ENCODE assay signal across 22 cellular contexts in genomic region chr3:123740391-123740822, GRCh38.
DNase-seq lines count a peak whose midpoint lies in the region; ATAC-seq, FAIRE-seq and TF ChIP-seq lines count a peak whose summit lies in the region.
"Had no signal": no experiment of that assay in that cellular context is flagged by ENCODE, and none has a peak within 500 bp of the region (broad histone marks: within the 10 kb centered on the region; RNA-seq: fewer than 3 reads in every experiment).

No MANE protein-coding gene starts in this region.

- CTCF ChIA-PET in IMR-90 (lab: Yijun Ruan, JAX), result interaction anchor here (0.7 to 1.0 kb wide), 2 partner anchors 17 kb away, joined by 3 to 4 read pairs; no protein-coding TSS in a partner anchor

- H3K4ac ChIP-seq in IMR-90 (ENCODE audit: low read depth, low read length), result peak overlapping the region; percentile 97

- no peak overlapping the region for H3K4me3 ChIP-seq in IMR-90 (ENCODE audit: insufficient read depth, low read depth, low read length)
- no peak overlapping the region for H3K4me3 ChIP-seq in astrocyte (ENCODE audit: insufficient read depth, low read depth, low read length)
- peak overlapping the region in 2 of 3 experiments; percentile 21 to 26 for H3K4me3 ChIP-seq in keratinocyte (ENCODE audit: control insufficient read depth in 2 of 3, extremely low read depth in 1 of 3, insufficient read depth in 2 of 3, low read depth in 1 of 3, low read length in 3 of 3)
- H3K4me3 ChIP-seq: breast epithelium, psoas muscle, tibial nerve had no signal

- H3K27ac ChIP-seq in IMR-90 (ENCODE audit: insufficient read depth, low read length) (peak overlapping the region; percentile 95), astrocyte (ENCODE audit: low read depth, low read length) (peak overlapping the region; percentile 84), keratinocyte (ENCODE audit: control insufficient read depth, insufficient read depth, low read length) (peak overlapping the region; percentile 88)
- H3K27ac ChIP-seq: breast epithelium, psoas muscle, tibial nerve had no signal

- peak overlapping the region; percentile 100 for H4K91ac ChIP-seq in IMR-90 (ENCODE audit: insufficient read depth, low read depth, low read length)

- no peak for TF ChIP-seq CTCF in IMR-90 (conservative IDR thresholded peaks at IDR 0.05; ENCODE audit: low read depth, low read length)
- TF ChIP-seq CTCF in astrocyte (IDR thresholded peaks at IDR 0.05; ENCODE audit: insufficient read depth, low read depth, low read length), result no peak
- no peak for TF ChIP-seq CTCF in keratinocyte (optimal IDR thresholded peaks at IDR 0.05 in 1 of 3, IDR thresholded peaks at IDR 0.05 in 1 of 3, conservative IDR thresholded peaks at IDR 0.05 in 1 of 3; ENCODE audit: extremely low read depth in 1 of 3, insufficient read depth in 2 of 3, low read length in 3 of 3)

- POLR2A ChIA-PET in IMR-90 (lab: Charles Lee; ENCODE audit: unreplicated experiment), result interaction anchor here (1.3 to 1.9 kb wide), 2 partner anchors 9 to 143 kb away, joined by 6 to 9 read pairs; partner anchors contain the start of gene MYLK

- H3K4me3 Mint-ChIP-seq in astrocyte (ENCODE audit: unreplicated experiment), result no peak overlapping the region
- no peak overlapping the region for H3K4me3 Mint-ChIP-seq in stimulated activated memory B cell treated with anti-CD40 and anti-IgM and Interleukin-4, amounts not matched to agents 10 μg/mL and 1 μg/mL and 100 μg/mL, for 72 hours
- H3K4me3 Mint-ChIP-seq: activated B cell treated with CpG ODN at 0.5 μM for 24 hours; natural killer cell; stimulated activated naive B cell treated with anti-CD40 and anti-IgM and Interleukin-4, amounts not matched to agents 10 μg/mL and 1 μg/mL and 100 μg/mL, for 72 hours; T-helper 1 cell treated with Interleukin-12 subunit alpha and Interleukin-12 subunit beta and Interleukin-4 antibody, amounts not matched to agents 30 μg/mL and 1 μg/mL, for 36 hours had no signal

- TF ChIP-seq POLR2A in IMR-90 (IDR thresholded peaks at IDR 0.05; ENCODE audit: low read depth, low read length), result no peak

- dilution Hi-C loops in IMR-90 (cut with HindIII; ENCODE audit: low sequenced_read_pairs, unreplicated experiment) (no loop called here), keratinocyte (cut with MboI; ENCODE audit: extremely low pct_ligation_motif_present, low sequenced_read_pairs) (no loop called here)

- H4K8ac ChIP-seq in IMR-90 (ENCODE audit: low read depth in 2 of 2, low read length in 2 of 2), result peak overlapping the region; percentile 93 to 98

- H3K9ac ChIP-seq in IMR-90 (ENCODE audit: low read depth, low read length), result peak overlapping the region; percentile 49
- peak overlapping the region; percentile 59 for H3K9ac ChIP-seq in astrocyte (ENCODE audit: low read length)
- H3K9ac ChIP-seq in keratinocyte (ENCODE audit: control insufficient read depth, extremely low read depth, insufficient read depth, low read length), result peak overlapping the region; percentile 36

- H4K20me1 ChIP-seq in IMR-90 (ENCODE audit: insufficient read depth, low read length) (no peaks in the 10 kb centered on the region), astrocyte (ENCODE audit: insufficient read depth, low read length) (no peaks in the 10 kb centered on the region), keratinocyte (ENCODE audit: control insufficient read depth, extremely low read depth, insufficient read depth, low read length) (no peaks in the 10 kb centered on the region)

- no peak for TF ChIP-seq RAD21 in IMR-90 (IDR thresholded peaks at IDR 0.05; ENCODE audit: low read length)

- H3K79me1 ChIP-seq in IMR-90 (ENCODE audit: low read depth in 1 of 2, low read length in 2 of 2), result peaks cover 10 to 59% of the 10 kb centered on the region in 2 experiments

- peak overlapping the region; percentile 59 for H3K27ac Mint-ChIP-seq in astrocyte (ENCODE audit: unreplicated experiment)
- no peak overlapping the region for H3K27ac Mint-ChIP-seq in stimulated activated memory B cell treated with anti-CD40 and anti-IgM and Interleukin-4, amounts not matched to agents 10 μg/mL and 1 μg/mL and 100 μg/mL, for 72 hours
- H3K27ac Mint-ChIP-seq: activated B cell treated with CpG ODN at 0.5 μM for 24 hours; natural killer cell; stimulated activated naive B cell treated with anti-CD40 and anti-IgM and Interleukin-4, amounts not matched to agents 10 μg/mL and 1 μg/mL and 100 μg/mL, for 72 hours; T-helper 1 cell treated with Interleukin-12 subunit alpha and Interleukin-12 subunit beta and Interleukin-4 antibody, amounts not matched to agents 30 μg/mL and 1 μg/mL, for 36 hours had no signal

- peak overlapping the region; percentile 99 for H2BK120ac ChIP-seq in IMR-90 (ENCODE audit: low read depth, low read length)

- H2BK15ac ChIP-seq in IMR-90 (ENCODE audit: low read depth, low read length), result peak overlapping the region; percentile 66; the same call in 2 of the 3 replicates

- 88% methylated on average over 4 of the region's 6 CpGs; no CpG with 5 or more reads in 1 of the 2 experiments for WGBS in IMR-90 (ENCODE audit: extremely low coverage in 2 of 2, insufficient read length in 1 of 2), 2 experiments

- H3K9me1 ChIP-seq in IMR-90 (ENCODE audit: insufficient read depth, low read length) (peaks cover 29% of the 10 kb centered on the region), keratinocyte (ENCODE audit: control insufficient read depth, extremely low read depth, insufficient read depth, low read length) (no peaks in the 10 kb centered on the region)

- H3K9me3 Mint-ChIP-seq in astrocyte (ENCODE audit: unreplicated experiment), result peaks cover 2% of the 10 kb centered on the region
- peaks cover 4% of the 10 kb centered on the region for H3K9me3 Mint-ChIP-seq in stimulated activated memory B cell treated with anti-CD40 and anti-IgM and Interleukin-4, amounts not matched to agents 10 μg/mL and 1 μg/mL and 100 μg/mL, for 72 hours
- H3K9me3 Mint-ChIP-seq: activated B cell treated with CpG ODN at 0.5 μM for 24 hours; activated naive CD4-positive, alpha-beta T cell treated with anti-CD3 and anti-CD28 coated beads, Interleukin-2, amount 50 U/mL, for 72 hours; natural killer cell; stimulated activated naive B cell treated with anti-CD40 and anti-IgM and Interleukin-4, amounts not matched to agents 10 μg/mL and 1 μg/mL and 100 μg/mL, for 72 hours; T-helper 1 cell treated with Interleukin-12 subunit alpha and Interleukin-12 subunit beta and Interleukin-4 antibody, amounts not matched to agents 30 μg/mL and 1 μg/mL, for 36 hours had no signal

- H3K27me3 ChIP-seq in IMR-90 (ENCODE audit: control insufficient read depth, insufficient read depth, low read length), result no peaks in the 10 kb centered on the region
- H3K27me3 ChIP-seq in astrocyte (ENCODE audit: insufficient read depth, low read length), result no peaks in the 10 kb centered on the region
- no peaks in the 10 kb centered on the region for H3K27me3 ChIP-seq in keratinocyte (ENCODE audit: control insufficient read depth, extremely low read depth, insufficient read depth, low read length)
- H3K27me3 ChIP-seq: breast epithelium, tibial nerve had no signal

- peak overlapping the region; percentile 49 for H2AFZ ChIP-seq in IMR-90 (replicated peaks; ENCODE audit: low read length, poor library complexity)
- H2AFZ ChIP-seq in astrocyte (ENCODE audit: low read depth, low read length), result no peak overlapping the region
- H2AFZ ChIP-seq in keratinocyte (ENCODE audit: control insufficient read depth, low read length), result peak overlapping the region; percentile 38

- H3K79me2 ChIP-seq in astrocyte (ENCODE audit: insufficient read depth, low read length), result no peaks in the 10 kb centered on the region
- H3K79me2 ChIP-seq in keratinocyte (ENCODE audit: control insufficient read depth, insufficient read depth, low read length), result no peaks in the 10 kb centered on the region

- H3K4me1 ChIP-seq in IMR-90 (ENCODE audit: control insufficient read depth, insufficient read depth, low read length) (peaks cover 30% of the 10 kb centered on the region), astrocyte (ENCODE audit: insufficient read depth, low read length) (peaks cover 26% of the 10 kb centered on the region), keratinocyte (ENCODE audit: control insufficient read depth, extremely low read depth, insufficient read depth, low read length) (peaks cover 34% of the 10 kb centered on the region)
- H3K4me1 ChIP-seq: breast epithelium, psoas muscle, tibial nerve had no signal

- peak overlapping the region; percentile 94 for H3K18ac ChIP-seq in IMR-90 (ENCODE audit: low read depth, low read length)

- FAIRE-seq in astrocyte (lab: Jason Lieb, UNC) (no peak), keratinocyte (lab: Jason Lieb, UNC) (peak; percentile 96)

- peak overlapping the region; percentile 98 for H2BK20ac ChIP-seq in IMR-90 (ENCODE audit: low read depth, low read length)

- H2BK5ac ChIP-seq in IMR-90 (ENCODE audit: low read depth, low read length, poor library complexity, severe bottlenecking), result peak overlapping the region; percentile 100

- H3K27me3 Mint-ChIP-seq in astrocyte (ENCODE audit: low read depth, unreplicated experiment), result no peaks in the 10 kb centered on the region
- H3K27me3 Mint-ChIP-seq in stimulated activated memory B cell treated with anti-CD40 and anti-IgM and Interleukin-4, amounts not matched to agents 10 μg/mL and 1 μg/mL and 100 μg/mL, for 72 hours, result peaks cover 46% of the 10 kb centered on the region
- H3K27me3 Mint-ChIP-seq: activated B cell treated with CpG ODN at 0.5 μM for 24 hours; stimulated activated naive B cell treated with anti-CD40 and anti-IgM and Interleukin-4, amounts not matched to agents 10 μg/mL and 1 μg/mL and 100 μg/mL, for 72 hours had no signal

- peak overlapping the region; percentile 97 for H3K56ac ChIP-seq in IMR-90 (ENCODE audit: extremely low read depth, insufficient read depth, low read length)

- H3K4me1 Mint-ChIP-seq in astrocyte (ENCODE audit: low read depth, unreplicated experiment), result peaks cover 27% of the 10 kb centered on the region
- H3K4me1 Mint-ChIP-seq in stimulated activated memory B cell treated with anti-CD40 and anti-IgM and Interleukin-4, amounts not matched to agents 10 μg/mL and 1 μg/mL and 100 μg/mL, for 72 hours, result no peaks in the 10 kb centered on the region
- H3K4me1 Mint-ChIP-seq: activated B cell treated with CpG ODN at 0.5 μM for 24 hours; natural killer cell; stimulated activated naive B cell treated with anti-CD40 and anti-IgM and Interleukin-4, amounts not matched to agents 10 μg/mL and 1 μg/mL and 100 μg/mL, for 72 hours had no signal

- ATAC-seq in IMR-90 (ENCODE audit: low read depth) (peak; percentile 10), GM21717 (IDR thresholded peaks at IDR 0.05; ENCODE audit: unreplicated experiment) (no peak)
- ATAC-seq in stimulated activated memory B cell treated with anti-CD40 and anti-IgM and Interleukin-4, amounts not matched to agents 10 μg/mL and 1 μg/mL and 100 μg/mL, for 72 hours, result peak; percentile 22
- ATAC-seq: activated naive CD4-positive, alpha-beta T cell treated with anti-CD3 and anti-CD28 coated beads, Interleukin-2, amount 50 U/mL, for 72 hours; natural killer cell; stimulated activated naive B cell treated with anti-CD40 and anti-IgM and Interleukin-4, amounts not matched to agents 10 μg/mL and 1 μg/mL and 100 μg/mL, for 72 hours had no signal

- BruUV-seq in IMR-90 (replicated peaks; lab: Mats Ljungman, UMichigan), result no TSS peak

- H4K5ac ChIP-seq in IMR-90 (ENCODE audit: low read depth, low read length), result peak overlapping the region; percentile 89

- DNase-seq in IMR-90 (no peak), astrocyte (ENCODE audit: low read depth) (no peak), keratinocyte (ENCODE audit: low read depth, low spot score) (peak; percentile 82), GDM1 (lab: John Stamatoyannopoulos, UW) (no peak), DMS 273 (lab: John Stamatoyannopoulos, UW; ENCODE audit: unreplicated experiment) (no peak), NCI-H2107 treated with DMSO at 0.1 percent for 48 hours (lab: John Stamatoyannopoulos, UW; ENCODE audit: unreplicated experiment) (no peak)
- DNase-seq: activated B cell treated with CpG ODN at 0.5 μM for 24 hours; activated T-cell treated with anti-CD3 and anti-CD28 coated beads, Interleukin-2, amount 50 U/mL, for 48 hours; DND-41; erythroblast; natural killer cell; NCI-H446; psoas muscle; SHP77 treated with DMSO at 0.1 percent for 48 hours; stimulated activated CD4-positive, alpha-beta T cell treated with anti-CD3 and anti-CD28 coated beads, Interleukin-12 subunit alpha, Interleukin-12 subunit beta, amount 100 ng/mL, for 4 hours; stimulated activated naive B cell treated with anti-CD40 and anti-IgM and Interleukin-4, amounts not matched to agents 10 μg/mL and 1 μg/mL and 100 μg/mL, for 72 hours had no signal

- no peaks in the 10 kb centered on the region for H3K9me3 ChIP-seq in IMR-90 (ENCODE audit: control insufficient read depth, insufficient read depth, low read length)
- H3K9me3 ChIP-seq in astrocyte (ENCODE audit: insufficient read depth, low read depth, low read length), result no peaks in the 10 kb centered on the region
- no peaks in the 10 kb centered on the region for H3K9me3 ChIP-seq in keratinocyte (ENCODE audit: control insufficient read depth, low read depth, low read length)
- H3K9me3 ChIP-seq: breast epithelium, psoas muscle, tibial nerve had no signal

- H3K36me3 ChIP-seq in IMR-90 (ENCODE audit: control insufficient read depth, insufficient read depth, low read length) (peaks cover 38% of the 10 kb centered on the region), astrocyte (ENCODE audit: insufficient read depth, low read length) (peaks cover 9% of the 10 kb centered on the region), keratinocyte (ENCODE audit: control insufficient read depth in 2 of 2, extremely low read depth in 1 of 2, insufficient read depth in 2 of 2, low read length in 2 of 2) (no peaks in the 10 kb centered on the region)
- H3K36me3 ChIP-seq: breast epithelium, tibial nerve had no signal

- H2AK5ac ChIP-seq in IMR-90 (ENCODE audit: low read depth, low read length), result peak overlapping the region; percentile 100

- H2AK9ac ChIP-seq in IMR-90 (replicated peaks; ENCODE audit: low read depth, low read length, poor library complexity), result peak overlapping the region; percentile 75

- in situ Hi-C loops in IMR-90 (cut with MboI; ENCODE audit: low sequenced_read_pairs), result no loop called here

- intact Hi-C loops in IMR-90 (cut with micrococcal nuclease), result loop anchor here (5.0 kb wide), 1 partner anchor 142 kb away; the partner anchor contains the start of gene MYLK

- peaks cover 25% of the 10 kb centered on the region for H3K36me3 Mint-ChIP-seq in astrocyte (ENCODE audit: low read depth, unreplicated experiment)
- H3K36me3 Mint-ChIP-seq in stimulated activated memory B cell treated with anti-CD40 and anti-IgM and Interleukin-4, amounts not matched to agents 10 μg/mL and 1 μg/mL and 100 μg/mL, for 72 hours, result no peaks in the 10 kb centered on the region
- H3K36me3 Mint-ChIP-seq: activated naive CD4-positive, alpha-beta T cell treated with anti-CD3 and anti-CD28 coated beads, Interleukin-2, amount 50 U/mL, for 72 hours; natural killer cell; stimulated activated naive B cell treated with anti-CD40 and anti-IgM and Interleukin-4, amounts not matched to agents 10 μg/mL and 1 μg/mL and 100 μg/mL, for 72 hours had no signal

- H3K23ac ChIP-seq in IMR-90 (ENCODE audit: low read depth, low read length), result peak overlapping the region; percentile 100

- peak overlapping the region; percentile 77 for H3K14ac ChIP-seq in IMR-90 (replicated peaks; ENCODE audit: low read depth, low read length)

- H3K4me2 ChIP-seq in IMR-90 (ENCODE audit: low read depth, low read length), result 0 out of 2 replicates have a peak overlapping the region, but pooled peaks have one; percentile 2
- peak overlapping the region; percentile 4 for H3K4me2 ChIP-seq in astrocyte (ENCODE audit: low read length)
- H3K4me2 ChIP-seq in keratinocyte (ENCODE audit: control insufficient read depth, extremely low read depth, insufficient read depth, low read depth, low read length), result peak overlapping the region; percentile 71

Comparison
In these comparisons a context has a peak if more than half of its experiments do, and no peak if none do; other contexts are left out.
1. H3K4me2 ChIP-seq: peak in every context shown above with its lines; median percentile 71 in keratinocyte; 4 in astrocyte; 2 in IMR-90.
2. H3K4me3 ChIP-seq: peak in keratinocyte (2 of 3); none in IMR-90 (single experiment) and astrocyte (single experiment).
3. Peak in every context shown above with its lines, with median percentiles within 50 percentile points of each other: H3K27ac ChIP-seq and H3K9ac ChIP-seq.